In genomic region chr9:5799314-5799713, GRCh38 we compare ENCODE assay signal across 8 cellular contexts. TPM values are rescaled to one million over a fixed set of nuclear protein-coding genes. Genes with fewer than 3 reads are reported as not detected.
DNase-seq lines count a peak whose midpoint lies in the region; ATAC-seq and TF ChIP-seq lines count a peak whose summit lies in the region.

No MANE protein-coding gene starts in this region.

- no peaks in the 10 kb centered on the region for H3K4me1 ChIP-seq in mammary epithelial cell (ENCODE audit: insufficient read depth, low read length)
- peaks cover 0 to 3% (median 0%) of the 10 kb centered on the region in 4 donors for H3K4me1 ChIP-seq in right lobe of liver

- H3K9me3 ChIP-seq in mammary epithelial cell (replicated peaks; ENCODE audit: insufficient read depth, low read length), result no peaks in the 10 kb centered on the region
- no peaks in the 10 kb centered on the region for H3K9me3 ChIP-seq in right lobe of liver

- BruUV-seq in mammary epithelial cell (replicated peaks; lab: Mats Ljungman, UMichigan), result no TSS peak

- no peaks in the 10 kb centered on the region for H4K20me1 ChIP-seq in mammary epithelial cell (ENCODE audit: insufficient read depth, low read length)

- H3K9ac ChIP-seq in mammary epithelial cell (ENCODE audit: insufficient read depth, low read length), result no peak overlapping the region

- H3K27me3 ChIP-seq in mammary epithelial cell (ENCODE audit: insufficient read depth, low read length), result no peaks in the 10 kb centered on the region
- no peaks in the 10 kb centered on the region for H3K27me3 ChIP-seq in right lobe of liver

- H3K27ac ChIP-seq in mammary epithelial cell (ENCODE audit: insufficient read depth, low read depth, low read length) (no peak overlapping the region), right lobe of liver (peak overlapping the region in 1 of 3 donors; percentile 10)

- H3K4me3 ChIP-seq in mammary epithelial cell (replicated peaks in 1 of 3; ENCODE audit: insufficient read depth in 1 of 3, low read depth in 2 of 3, low read length in 3 of 3) (no peak overlapping the region), right lobe of liver (peak overlapping the region in 2 of 3 donors; percentile 19 to 28)

- peaks cover 2% of the 10 kb centered on the region for H3K79me2 ChIP-seq in mammary epithelial cell (ENCODE audit: insufficient read depth, low read length)

- ATAC-seq in right lobe of liver (peak; percentile 94 to 95 (median 94)), GM21381 (IDR thresholded peaks at IDR 0.05; ENCODE audit: unreplicated experiment) (no peak)

- CTCF ChIA-PET in mammary epithelial cell (lab: Charles Lee; ENCODE audit: low non-redundant PET), result interaction anchor here (0.6 to 1.0 kb wide), 6 partner anchors 13 to 299 kb away, joined by 4 to 17 read pairs (median 5); no protein-coding TSS in a partner anchor

- dilution Hi-C loops in mammary epithelial cell (cut with HindIII; ENCODE audit: low sequenced_read_pairs), result no loop called here

- H2AFZ ChIP-seq in mammary epithelial cell (ENCODE audit: low read depth, low read length), result peak overlapping the region; percentile 39

- in situ Hi-C loops in mammary epithelial cell (cut with MboI; ENCODE audit: low sequenced_read_pairs in 2 of 2), result loop anchor here in 1 of 2 donors (25.0 kb wide), 1 partner anchor 513 kb away; no protein-coding TSS in a partner anchor

- H3K4me2 ChIP-seq in mammary epithelial cell (ENCODE audit: insufficient read depth, low read depth, low read length), result no peak overlapping the region

- H3K9me3 Mint-ChIP-seq in activated T-helper 1 cell treated with anti-CD3 and anti-CD28 coated beads, Interleukin-12 subunit alpha, Interleukin-12 subunit beta, Interleukin-2, Interleukin-4 antibody, amounts not matched to agents 30 ng/mL and 10 ng/mL and 1 ng/mL, durations not matched to agents 14 hours and 24 hours and 36 hours, result no peaks in the 10 kb centered on the region

- H3K27me3 Mint-ChIP-seq in activated T-helper 1 cell treated with anti-CD3 and anti-CD28 coated beads, Interleukin-12 subunit alpha, Interleukin-12 subunit beta, Interleukin-2, Interleukin-4 antibody, amounts not matched to agents 30 ng/mL and 10 ng/mL and 1 ng/mL, durations not matched to agents 14 hours and 24 hours and 36 hours (ENCODE audit: insufficient read depth), result no peaks in the 10 kb centered on the region

- peaks cover 38% of the 10 kb centered on the region for H3K36me3 Mint-ChIP-seq in activated T-helper 1 cell treated with anti-CD3 and anti-CD28 coated beads, Interleukin-12 subunit alpha, Interleukin-12 subunit beta, Interleukin-2, Interleukin-4 antibody, amounts not matched to agents 30 ng/mL and 10 ng/mL and 1 ng/mL, durations not matched to agents 14 hours and 24 hours and 36 hours (ENCODE audit: low read depth)

- H3K36me3 ChIP-seq in mammary epithelial cell (ENCODE audit: insufficient read depth, low read length) (peaks cover 9% of the 10 kb centered on the region), right lobe of liver (peaks cover 0 to 2% (median 0%) of the 10 kb centered on the region in 4 donors)

- peaks cover 37% of the 10 kb centered on the region for H3K4me1 Mint-ChIP-seq in activated T-helper 1 cell treated with anti-CD3 and anti-CD28 coated beads, Interleukin-12 subunit alpha, Interleukin-12 subunit beta, Interleukin-2, Interleukin-4 antibody, amounts not matched to agents 30 ng/mL and 10 ng/mL and 1 ng/mL, durations not matched to agents 14 hours and 24 hours and 36 hours (ENCODE audit: low read depth)

- no peak overlapping the region for H3K4me3 Mint-ChIP-seq in activated T-helper 1 cell treated with anti-CD3 and anti-CD28 coated beads, Interleukin-12 subunit alpha, Interleukin-12 subunit beta, Interleukin-2, Interleukin-4 antibody, amounts not matched to agents 30 ng/mL and 10 ng/mL and 1 ng/mL, durations not matched to agents 14 hours and 24 hours and 36 hours

- no peak overlapping the region for H3K27ac Mint-ChIP-seq in activated T-helper 1 cell treated with anti-CD3 and anti-CD28 coated beads, Interleukin-12 subunit alpha, Interleukin-12 subunit beta, Interleukin-2, Interleukin-4 antibody, amounts not matched to agents 30 ng/mL and 10 ng/mL and 1 ng/mL, durations not matched to agents 14 hours and 24 hours and 36 hours

- intact Hi-C loops in mammary epithelial cell (cut with micrococcal nuclease), result loop anchor here (1.0 to 5.0 kb wide), 5 partner anchors 34 to 507 kb away; partner anchors contain the start of gene ERMP1
- intact Hi-C loops in right lobe of liver (cut with DNase I), result no loop called here
- intact Hi-C loops in activated T-helper 1 cell treated with anti-CD3 and anti-CD28 coated beads, Interleukin-12 subunit alpha, Interleukin-12 subunit beta, Interleukin-2, Interleukin-4 antibody, amounts not matched to agents 30 ng/mL and 10 ng/mL and 1 ng/mL, durations not matched to agents 14 hours and 24 hours and 36 hours (cut with micrococcal nuclease), result loop anchor here (2.0 to 5.0 kb wide), 2 partner anchors 51 to 208 kb away; a partner anchor contains a TSS

- 34% methylated on average over 5 of the region's 5 CpGs for WGBS in mammary epithelial cell (ENCODE audit: low coverage, missing lambda C conversion rate)
- 7% methylated on average over 5 of the region's 5 CpGs for WGBS in right lobe of liver (ENCODE audit: insufficient coverage, low coverage, low lambda C conversion rate, missing lambda C conversion rate)

- no peak for TF ChIP-seq POLR2A in right lobe of liver (IDR thresholded peaks at IDR 0.05)

- TF ChIP-seq CTCF in mammary epithelial cell (conservative IDR thresholded peaks at IDR 0.05 in 1 of 2, IDR thresholded peaks at IDR 0.05 in 1 of 2; ENCODE audit: extremely low read depth in 1 of 2, insufficient read depth in 1 of 2, low read depth in 1 of 2, low read length in 2 of 2), result peak; percentile 87 to 93
- TF ChIP-seq CTCF in right lobe of liver (IDR thresholded peaks at IDR 0.05), result peak; percentile 76 to 78 (median 77)

- DNase-seq in NOMO-1 treated with DMSO at 0.1 percent for 48 hours (lab: John Stamatoyannopoulos, UW; ENCODE audit: unreplicated experiment), result peak; percentile 2
- no peak for DNase-seq in NOMO-1 treated with dmso at 0.1 percent for 144 hours (lab: John Stamatoyannopoulos, UW; ENCODE audit: unreplicated experiment)
- DNase-seq in NCI-H2171 (lab: John Stamatoyannopoulos, UW), result peak; percentile 22
- DNase-seq in mammary epithelial cell, result peak; percentile 42
- DNase-seq in right lobe of liver, result no peak
- no peak for DNase-seq in NCI-H226
- no peak for DNase-seq in activated T-helper 1 cell treated with anti-CD3 and anti-CD28 coated beads, Interleukin-12 subunit alpha, Interleukin-12 subunit beta, Interleukin-2, Interleukin-4 antibody, amounts not matched to agents 30 ng/mL and 10 ng/mL and 1 ng/mL, durations not matched to agents 14 hours and 24 hours and 36 hours (ENCODE audit: low spot score)

RNA-seq across cellular contexts. Expression of gene ERMP1, which starts 33.6 kb away (rescaled TPM):
- total RNA-seq in mammary epithelial cell (10 to 100 TPM; 33.0 to 40.9 TPM), right lobe of liver (10 to 100 TPM in 3 of 6 experiments, 1 to 10 TPM in 3; 7.9 to 13.9 (median 10.2) TPM)
- polyA plus RNA-seq in mammary epithelial cell, result 27.6 TPM
- polyA minus RNA-seq in mammary epithelial cell, result 82.3 TPM
- total RNA-seq in activated T-helper 1 cell treated with anti-CD3 and anti-CD28 coated beads, Interleukin-12 subunit alpha, Interleukin-12 subunit beta, Interleukin-2, Interleukin-4 antibody, amounts not matched to agents 30 ng/mL and 10 ng/mL and 1 ng/mL, durations not matched to agents 14 hours and 24 hours and 36 hours, result 23.1 and 24.1 TPM in 2 replicates

Comparison
In these comparisons a context has a peak if more than half of its experiments do, and no peak if none do; other contexts are left out.
1. DNase-seq: peak in NOMO-1 treated with DMSO at 0.1 percent for 48 hours (single experiment), NCI-H2171 (single experiment) and mammary epithelial cell (single experiment); none in NOMO-1 treated with dmso at 0.1 percent for 144 hours (single experiment), right lobe of liver (0 of 3), NCI-H226 (single experiment) and activated T-helper 1 cell treated with anti-CD3 and anti-CD28 coated beads, Interleukin-12 subunit alpha, Interleukin-12 subunit beta, Interleukin-2, Interleukin-4 antibody, amounts not matched to agents 30 ng/mL and 10 ng/mL and 1 ng/mL, durations not matched to agents 14 hours and 24 hours and 36 hours (single experiment).
2. H3K4me3 ChIP-seq: peak in right lobe of liver (2 of 3); none in mammary epithelial cell (0 of 3).
3. intact Hi-C loops: an anchor here in mammary epithelial cell (1.0 to 5.0 kb wide) and activated T-helper 1 cell treated with anti-CD3 and anti-CD28 coated beads, Interleukin-12 subunit alpha, Interleukin-12 subunit beta, Interleukin-2, Interleukin-4 antibody, amounts not matched to agents 30 ng/mL and 10 ng/mL and 1 ng/mL, durations not matched to agents 14 hours and 24 hours and 36 hours (2.0 to 5.0 kb wide); none called in right lobe of liver.